ENCODE assay signal across 8 cellular contexts in genomic region chr16:15154650-15155562, GRCh38.
A peak's percentile ranks its signal among the peaks of the same experiment; 100 is the strongest.
DNase-seq lines count a peak whose midpoint lies in the region; ATAC-seq, FAIRE-seq and TF ChIP-seq lines count a peak whose summit lies in the region.
"Not testable (repeated sequence)": the region's sequence is repeated elsewhere in the genome, so short reads cannot be mapped to it uniquely, and the experiment has no call there.

No MANE protein-coding gene starts in this region.

- H3K9me3 ChIP-seq in A549: not testable (repeated sequence)

- intact Hi-C loops in dorsolateral prefrontal cortex (cut with DNase I); left colon (cut with DNase I, micrococcal nuclease): not testable (repeated sequence)

- H3K27ac ChIP-seq in A549: peak overlapping the region; percentile 81 to 96; a peak in 5 of 6 replicates
- H3K27ac ChIP-seq in dorsolateral prefrontal cortex: peak overlapping the region in 27 of 59 donors; percentile 10 to 77 (median 55)

- TF ChIP-seq RAD21 in A549 (conservative IDR thresholded peaks at IDR 0.05 in 1 of 2, IDR thresholded peaks at IDR 0.05 in 1 of 2): not testable (repeated sequence)

- peak; percentile 51 to 92 for DNase-seq in A549 (ENCODE audit: low read depth in 1 of 2, low spot score in 1 of 2)
- DNase-seq in KG1 (lab: John Stamatoyannopoulos, UW): peak; percentile 79
- DNase-seq in OCI-M1 (lab: John Stamatoyannopoulos, UW): peak; percentile 91
- DNase-seq in activated CD8-positive, alpha-beta memory T cell treated with anti-CD3 and anti-CD28 coated beads for 48 hours (ENCODE audit: low read depth in 2 of 3, low spot score in 2 of 3): peak; percentile 64 to 82 (median 70)
- peak; percentile 58 to 91 (median 84) for DNase-seq in dorsolateral prefrontal cortex
- DNase-seq in left colon: peak; percentile 90 to 94
- peak; percentile 79 to 82 for DNase-seq in stimulated activated CD4-positive, alpha-beta T cell treated with anti-CD3 and anti-CD28 coated beads, Interleukin-12 subunit alpha, Interleukin-12 subunit beta, amount 100 ng/mL, for 24 hours (ENCODE audit: low read depth in 2 of 2)

- TF ChIP-seq POLR2A in A549 (IDR thresholded peaks at IDR 0.05; ENCODE audit: low read length) (peak; percentile 84), GM18505 (IDR thresholded peaks at IDR 0.05; ENCODE audit: borderline replicate concordance, extremely low read depth, insufficient read depth, insufficient read length) (peak; percentile 64)

- H3K4me1 ChIP-seq in A549: not testable (repeated sequence)

- H3K4me2 ChIP-seq in A549: peak overlapping the region; percentile 48

- peak; percentile 90 to 100 for ATAC-seq in A549
- ATAC-seq in GM18505 (IDR thresholded peaks at IDR 0.05; ENCODE audit: unreplicated experiment): not testable (repeated sequence)
- ATAC-seq in left colon: peak; percentile 98

- POLR2A ChIA-PET in A549 (lab: Yijun Ruan, JAX): not testable (repeated sequence)

- not testable (repeated sequence) for H3K27me3 ChIP-seq in dorsolateral prefrontal cortex

- FAIRE-seq in A549 (lab: Jason Lieb, UNC): not testable (repeated sequence)

- WGBS in A549 (ENCODE audit: missing lambda C conversion rate): under 1% methylated on average over 18 of the region's 80 CpGs

- not testable (repeated sequence) for TF ChIP-seq EP300 in A549 (IDR thresholded peaks at IDR 0.05)

- H3K4me3 ChIP-seq in A549 (peak overlapping the region; percentile 76), dorsolateral prefrontal cortex (peak overlapping the region in 53 of 59 donors; percentile 13 to 79 (median 41))

- not testable (repeated sequence) for TF ChIP-seq CTCF in A549 (IDR thresholded peaks at IDR 0.05)
- TF ChIP-seq CTCF in dorsolateral prefrontal cortex (IDR thresholded peaks at IDR 0.05 in 54 of 56, conservative IDR thresholded peaks at IDR 0.05 in 2 of 56; ENCODE audit: low read depth in 1 of 56, partially characterized antibody in 56 of 56): peak in 6 of 56 donors; percentile 10 to 23 (median 19)

- CTCF ChIA-PET in A549 (lab: Yijun Ruan, JAX): not testable (repeated sequence)

TF ChIP-seq in A549, 52 proteins besides CTCF, POLR2A, EP300 and RAD21:
- TF ChIP-seq MAX (IDR thresholded peaks at IDR 0.05) (peak; percentile 62; the same call in 1 of the 2 replicates), MYC (IDR thresholded peaks at IDR 0.05; ENCODE audit: borderline replicate concordance, low read length) (peak; percentile 57; the same call in 1 of the 2 replicates), JUN (IDR thresholded peaks at IDR 0.05) (peak in 1 of 2 experiments; percentile 53; a peak in 1 of 5 replicates), BCL3 (IDR thresholded peaks at IDR 0.05) (0 out of 3 replicates have a peak, but pooled peaks have one; percentile 51)
